ENCODE assay signal across 10 cellular contexts in the genomic region with DNA sequence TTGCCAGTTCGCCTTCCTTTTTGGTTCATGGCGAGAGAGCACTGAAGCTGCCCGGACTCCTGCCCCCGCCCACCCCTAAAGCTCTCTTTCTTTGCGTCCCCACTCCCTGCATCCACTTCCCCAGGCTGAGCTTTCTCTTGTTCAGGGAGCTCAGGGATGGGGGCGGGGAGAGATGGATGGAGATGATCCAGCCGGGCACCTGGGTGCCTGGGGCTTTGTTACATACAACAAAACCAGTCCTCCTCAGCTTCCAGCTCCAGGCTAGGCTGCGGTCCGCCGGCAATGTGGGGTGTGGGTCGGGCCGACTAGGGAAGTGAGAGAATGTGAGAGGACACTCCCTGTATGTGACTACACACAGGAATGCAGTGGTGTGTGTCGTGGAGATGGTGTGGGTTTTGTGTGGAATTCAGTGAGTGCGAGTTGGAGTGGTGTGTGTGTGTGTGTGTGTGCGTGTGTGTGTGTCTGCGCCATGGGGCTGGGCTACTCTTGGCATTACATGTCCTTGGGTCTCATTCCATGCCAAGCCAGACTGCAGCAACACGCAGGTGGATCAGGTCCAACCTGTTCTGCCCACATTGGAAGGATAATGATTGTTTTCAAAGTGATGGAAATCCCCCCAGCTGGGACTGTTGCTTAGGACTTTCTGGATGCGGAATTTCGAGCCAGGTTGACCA.
DNase-seq lines count a peak whose midpoint lies in the region; TF ChIP-seq lines count a peak whose summit lies in the region.
"Had no signal": no experiment of that assay in that cellular context is flagged by ENCODE, and none has a peak within 500 bp of the region (broad histone marks: within the 10 kb centered on the region; RNA-seq: fewer than 3 reads in every experiment).

No MANE protein-coding gene starts in this region.

- TF ChIP-seq CTCF in kidney epithelial cell (IDR thresholded peaks at IDR 0.05; ENCODE audit: insufficient read depth, low read length, poor library complexity, severe bottlenecking) (no peak), tibial nerve (IDR thresholded peaks at IDR 0.05) (no peak), GM20000 (IDR thresholded peaks at IDR 0.05; ENCODE audit: extremely low read depth, missing control alignments) (no peak)

- no peaks in the 10 kb centered on the region for H3K4me1 ChIP-seq in tibial nerve

- H3K27me3 ChIP-seq in kidney epithelial cell (ENCODE audit: control insufficient read depth, insufficient read depth, low read length) (peaks cover 15% of the 10 kb centered on the region), tibial nerve (peaks cover 0 to 22% of the 10 kb centered on the region in 2 donors)

- no peaks in the 10 kb centered on the region for H3K9me3 ChIP-seq in tibial nerve

- TF ChIP-seq POLR2A in tibial nerve (IDR thresholded peaks at IDR 0.05) = no peak

- peak overlapping the region; percentile 7 to 79 (median 36) for H3K27ac ChIP-seq in tibial nerve
- H3K27ac ChIP-seq: RWPE1 had no signal

- H3K36me3 ChIP-seq in kidney epithelial cell (ENCODE audit: control insufficient read depth, insufficient read depth, low read length) (no peaks in the 10 kb centered on the region), tibial nerve (no peaks in the 10 kb centered on the region)

- H3K4me3 ChIP-seq in kidney epithelial cell (ENCODE audit: low read depth, low read length) = peak overlapping the region; percentile 1
- peak overlapping the region; percentile 3 to 52 (median 19) for H3K4me3 ChIP-seq in tibial nerve

- TF ChIP-seq EP300 in tibial nerve (IDR thresholded peaks at IDR 0.05) = no peak

- 3 to 44% methylated on average over 16 to 19 of the region's 19 CpGs for WGBS in tibial nerve, 2 donors

- DNase-seq in NCI-H2171 treated with DMSO at 0.1 percent for 48 hours (lab: John Stamatoyannopoulos, UW) (peak; percentile 20), NCI-H2171 (lab: John Stamatoyannopoulos, UW) (no peak), cerebellar cortex (ENCODE audit: low spot score) (peak; percentile 2), kidney epithelial cell (ENCODE audit: low read depth) (no peak), tibial nerve (ENCODE audit: low spot score in 2 of 2) (no peak), NCI-H2107 (lab: John Stamatoyannopoulos, UW) (no peak), GM20000 (ENCODE audit: low spot score) (no peak), hepatic stellate cell (ENCODE audit: low spot score) (no peak)
- DNase-seq: NCI-H1930 had no signal

Comparison
In these comparisons a context has a peak if more than half of its experiments do, and no peak if none do; other contexts are left out.
1. DNase-seq: peak in NCI-H2171 treated with DMSO at 0.1 percent for 48 hours (single experiment) and cerebellar cortex (single experiment); none in NCI-H2171 (single experiment), kidney epithelial cell (single experiment), tibial nerve (0 of 2), NCI-H2107 (single experiment), GM20000 (single experiment) and hepatic stellate cell (single experiment).